Comparison of ENCODE assay signal across 8 cellular contexts in the genomic region with DNA sequence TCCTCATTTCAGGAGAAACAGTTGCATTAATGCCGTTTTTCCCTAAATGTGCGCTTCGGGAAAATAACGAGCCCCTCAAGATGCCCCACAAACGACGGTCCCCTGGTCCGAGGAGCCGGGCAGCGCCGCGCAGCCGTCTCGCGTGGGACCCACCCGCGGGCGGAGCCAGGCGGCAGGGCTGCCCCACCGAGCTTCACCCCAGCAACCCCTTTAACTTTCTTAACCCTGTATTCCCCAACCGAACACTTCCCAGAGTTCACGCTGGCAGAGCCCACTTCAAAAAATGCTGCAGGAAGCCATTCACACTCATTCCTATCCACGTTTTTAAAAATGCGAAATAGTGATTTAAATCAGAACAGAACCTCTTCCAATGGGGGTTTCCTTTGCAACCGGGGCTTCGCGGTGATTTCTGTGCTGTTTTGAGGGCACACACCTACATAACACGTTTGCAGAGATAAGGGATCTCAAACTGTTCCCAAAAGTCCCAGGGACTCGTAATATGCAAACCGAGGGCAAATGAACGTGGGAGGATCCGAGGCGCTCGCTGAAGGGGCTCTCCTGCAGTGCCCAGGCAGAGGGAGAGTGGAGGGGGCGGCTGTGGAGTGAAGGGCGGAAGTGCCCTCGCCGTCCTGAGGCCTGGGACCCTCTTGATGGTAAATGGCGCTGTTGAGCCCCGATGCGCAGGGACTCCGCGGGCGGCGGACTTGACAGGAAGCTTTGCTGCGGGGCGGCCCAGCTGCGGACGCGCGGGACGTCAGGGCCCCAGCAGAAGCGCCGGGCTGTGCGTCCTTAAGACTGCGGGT.
DNase-seq lines count a peak whose midpoint lies in the region; ATAC-seq and TF ChIP-seq lines count a peak whose summit lies in the region.

No MANE protein-coding gene starts in this region.

- DNase-seq in Right ventricle myocardium inferior (ENCODE audit: missing footprints) = peak; percentile 75
- DNase-seq in cardiac septum (ENCODE audit: low spot score) = no peak
- DNase-seq in NCI-H2171 treated with DMSO at 0.1 percent for 48 hours (lab: John Stamatoyannopoulos, UW) = peak; percentile 74
- peak; percentile 52 for DNase-seq in activated T-cell treated with anti-CD3 and anti-CD28 coated beads for 48 hours (ENCODE audit: low read depth)
- peak; percentile 24 for DNase-seq in fibroblast of pulmonary artery (ENCODE audit: low read depth)
- DNase-seq in nephron progenitor cell = peak; percentile 81
- peak; percentile 74 for DNase-seq in upper lobe of right lung

- H3K4me1 Mint-ChIP-seq in nephron progenitor cell = peaks cover 7% of the 10 kb centered on the region

- intact Hi-C loops in Right ventricle myocardium inferior (cut with DNase I) (no loop called here), cardiac septum (cut with DNase I) (no loop called here), upper lobe of right lung (cut with DNase I) (no loop called here)

- no peaks in the 10 kb centered on the region for H3K9me3 ChIP-seq in upper lobe of right lung

- ATAC-seq in Right ventricle myocardium inferior = peak; percentile 78
- peak; percentile 92 for ATAC-seq in HG02798 (IDR thresholded peaks at IDR 0.05; ENCODE audit: poor library complexity, unreplicated experiment)
- ATAC-seq in upper lobe of right lung = peak; percentile 92

- peaks cover 4% of the 10 kb centered on the region for H3K4me1 ChIP-seq in upper lobe of right lung

- H3K9me3 Mint-ChIP-seq in nephron progenitor cell = no peaks in the 10 kb centered on the region

- H3K27ac Mint-ChIP-seq in nephron progenitor cell = no peak overlapping the region

- no peak overlapping the region for H3K27ac ChIP-seq in upper lobe of right lung

- H3K4me3 Mint-ChIP-seq in nephron progenitor cell = peak overlapping the region; percentile 92

- peaks cover 12% of the 10 kb centered on the region for H3K27me3 Mint-ChIP-seq in nephron progenitor cell (ENCODE audit: low read depth, poor library complexity)

- no peaks in the 10 kb centered on the region for H3K36me3 ChIP-seq in upper lobe of right lung

- no peaks in the 10 kb centered on the region for H3K36me3 Mint-ChIP-seq in nephron progenitor cell (ENCODE audit: low read depth)

- H3K4me3 ChIP-seq in fibroblast of pulmonary artery (replicated peaks; ENCODE audit: low read depth, low read length) = peak overlapping the region; percentile 58
- H3K4me3 ChIP-seq in upper lobe of right lung = peak overlapping the region; percentile 58

- TF ChIP-seq CTCF in fibroblast of pulmonary artery (IDR thresholded peaks at IDR 0.05; ENCODE audit: low read length, missing control alignments) (no peak), nephron progenitor cell (IDR thresholded peaks at IDR 0.05) (peak; percentile 16), upper lobe of right lung (IDR thresholded peaks at IDR 0.05) (no peak)

- peaks cover 10% of the 10 kb centered on the region for H3K27me3 ChIP-seq in upper lobe of right lung
